In genomic region chr4:26354491-26354890, GRCh38 we compare ENCODE assay signal across 2 cellular contexts.
TF ChIP-seq lines count a peak whose summit lies in the region.

No MANE protein-coding gene starts in this region.

TF ChIP-seq in liver, 16 proteins besides CTCF, POLR2A, EP300 and RAD21:
- TF ChIP-seq RXRA (IDR thresholded peaks at IDR 0.05), result peak; percentile 36 to 80
- TF ChIP-seq NR2F2 (IDR thresholded peaks at IDR 0.05), result no peak
- TF ChIP-seq HNF4A (conservative IDR thresholded peaks at IDR 0.05), result peak in 1 of 2 donors; percentile 17
- TF ChIP-seq JUND (IDR thresholded peaks at IDR 0.05), result no peak
- no peak for TF ChIP-seq HNF4G (IDR thresholded peaks at IDR 0.05)

TF ChIP-seq in HepG2, 621 proteins besides CTCF, POLR2A, EP300 and RAD21:
- TF ChIP-seq MZF1 (CRISPR knock-in tag; IDR thresholded peaks at IDR 0.05; ENCODE audit: borderline replicate concordance), result no peak
- TF ChIP-seq PCBP1 (IDR thresholded peaks at IDR 0.05; ENCODE audit: borderline replicate concordance, low read depth, low read length), result no peak
- TF ChIP-seq PBX2 (CRISPR knock-in tag; IDR thresholded peaks at IDR 0.05), result no peak
- TF ChIP-seq ZKSCAN5 (CRISPR knock-in tag; IDR thresholded peaks at IDR 0.05), result no peak
- no peak for TF ChIP-seq SRSF1 (optimal IDR thresholded peaks at IDR 0.05; ENCODE audit: low read depth, low read length)
- no peak for TF ChIP-seq RFXANK (CRISPR knock-in tag; IDR thresholded peaks at IDR 0.05)
- TF ChIP-seq ZFP62 (CRISPR knock-in tag; IDR thresholded peaks at IDR 0.05), result no peak
